Comparison of ENCODE assay signal across 1 cellular context in the genomic region with DNA sequence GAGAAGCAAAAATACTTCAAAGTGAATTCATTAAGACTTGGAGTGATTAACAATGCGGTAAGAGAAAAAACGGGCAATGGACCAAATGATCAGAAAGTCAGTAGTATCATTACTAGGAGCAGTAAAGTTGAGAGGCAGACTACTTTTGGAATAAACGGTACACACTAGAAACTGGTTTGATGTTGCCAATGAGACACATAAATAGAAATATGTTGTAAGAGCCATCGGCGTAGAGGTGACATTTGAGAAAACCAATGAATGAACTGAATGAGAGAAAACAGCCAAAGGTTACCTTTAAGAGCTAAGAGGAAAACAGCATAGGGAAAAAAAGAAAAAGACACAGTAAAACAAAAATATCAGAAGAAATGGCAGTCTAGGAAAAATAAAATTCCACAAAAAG.
TF ChIP-seq lines count a peak whose summit lies in the region.

No MANE protein-coding gene starts in this region.

TF ChIP-seq in GM23338, 12 proteins besides CTCF, POLR2A, EP300 and RAD21 (continued from another document):
- TF ChIP-seq, protein P1, sequence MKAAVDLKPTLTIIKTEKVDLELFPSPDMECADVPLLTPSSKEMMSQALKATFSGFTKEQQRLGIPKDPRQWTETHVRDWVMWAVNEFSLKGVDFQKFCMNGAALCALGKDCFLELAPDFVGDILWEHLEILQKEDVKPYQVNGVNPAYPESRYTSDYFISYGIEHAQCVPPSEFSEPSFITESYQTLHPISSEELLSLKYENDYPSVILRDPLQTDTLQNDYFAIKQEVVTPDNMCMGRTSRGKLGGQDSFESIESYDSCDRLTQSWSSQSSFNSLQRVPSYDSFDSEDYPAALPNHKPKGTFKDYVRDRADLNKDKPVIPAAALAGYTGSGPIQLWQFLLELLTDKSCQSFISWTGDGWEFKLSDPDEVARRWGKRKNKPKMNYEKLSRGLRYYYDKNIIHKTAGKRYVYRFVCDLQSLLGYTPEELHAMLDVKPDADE (IDR thresholded peaks at IDR 0.05), result no peak
